ENCODE assay signal across 29 cellular contexts in genomic region chr20:17712708-17713107, GRCh38. TPM values are rescaled to one million over a fixed set of nuclear protein-coding genes. Genes with fewer than 3 reads are reported as not detected.
"Had no signal": no experiment of that assay in that cellular context is flagged by ENCODE, and none has a peak within 500 bp of the region (broad histone marks: within the 10 kb centered on the region; RNA-seq: fewer than 3 reads in every experiment).

No MANE protein-coding gene starts in this region.

- DNase-seq: colonic mucosa; dermis blood vessel endothelial cell; esophagus squamous epithelium; heart left ventricle; hippocampal formation; left colon; left ventricle myocardium superior; mesendoderm; naive thymus-derived CD4-positive, alpha-beta T cell; sigmoid colon; stimulated activated CD4-positive, alpha-beta T cell treated with anti-CD3 and anti-CD28 coated beads, Interleukin-2, amount 100 ng/mL, for 24 hours; stimulated activated CD4-positive, alpha-beta T cell treated with anti-CD3 and anti-CD28 coated beads, Interleukin-4, amount 100 ng/mL, for 4 hours; stimulated activated naive B cell treated with anti-CD40 and anti-IgM and Interleukin-4, amounts not matched to agents 10 μg/mL and 1 μg/mL and 100 μg/mL, for 72 hours; stimulated activated naive CD8-positive, alpha-beta T cell treated with anti-CD3 and anti-CD28 coated beads, Interleukin-15, amount 100 ng/mL, for 72 hours; transverse colon had no signal

- H3K9me3 Mint-ChIP-seq: naive thymus-derived CD4-positive, alpha-beta T cell; stimulated activated naive B cell treated with anti-CD40 and anti-IgM and Interleukin-4, amounts not matched to agents 10 μg/mL and 1 μg/mL and 100 μg/mL, for 72 hours; stimulated activated naive CD8-positive, alpha-beta T cell treated with anti-CD3 and anti-CD28 coated beads, Interleukin-15, amount 100 ng/mL, for 72 hours had no signal

- H3K4me3 ChIP-seq: colonic mucosa, esophagus squamous epithelium, heart left ventricle, lung, sigmoid colon, skin epidermis, testis, transverse colon had no signal

- H3K36me3 Mint-ChIP-seq: naive thymus-derived CD4-positive, alpha-beta T cell; stimulated activated naive B cell treated with anti-CD40 and anti-IgM and Interleukin-4, amounts not matched to agents 10 μg/mL and 1 μg/mL and 100 μg/mL, for 72 hours had no signal

- H3K36me3 ChIP-seq: colonic mucosa, esophagus squamous epithelium, heart left ventricle, neutrophil, sigmoid colon, transverse colon had no signal

- H3K4me1 ChIP-seq: esophagus squamous epithelium had no signal

- H3K27me3 Mint-ChIP-seq: stimulated activated naive CD8-positive, alpha-beta T cell treated with anti-CD3 and anti-CD28 coated beads, Interleukin-15, amount 100 ng/mL, for 72 hours had no signal

- H3K9me3 ChIP-seq: colonic mucosa, esophagus squamous epithelium, heart left ventricle, neutrophil, sigmoid colon, testis, transverse colon had no signal

- FAIRE-seq: frontal cortex had no signal

- H3K27ac ChIP-seq: colonic mucosa, esophagus squamous epithelium, heart left ventricle, neutrophil, sigmoid colon, skin epidermis, testis, transverse colon had no signal

- H3K4me3 Mint-ChIP-seq: naive thymus-derived CD4-positive, alpha-beta T cell; stimulated activated naive B cell treated with anti-CD40 and anti-IgM and Interleukin-4, amounts not matched to agents 10 μg/mL and 1 μg/mL and 100 μg/mL, for 72 hours; stimulated activated naive CD8-positive, alpha-beta T cell treated with anti-CD3 and anti-CD28 coated beads, Interleukin-15, amount 100 ng/mL, for 72 hours had no signal

- H3K27ac Mint-ChIP-seq: naive thymus-derived CD4-positive, alpha-beta T cell; stimulated activated naive B cell treated with anti-CD40 and anti-IgM and Interleukin-4, amounts not matched to agents 10 μg/mL and 1 μg/mL and 100 μg/mL, for 72 hours; stimulated activated naive CD8-positive, alpha-beta T cell treated with anti-CD3 and anti-CD28 coated beads, Interleukin-15, amount 100 ng/mL, for 72 hours had no signal

- H3K27me3 ChIP-seq: colonic mucosa, esophagus squamous epithelium, heart left ventricle, neutrophil, sigmoid colon, testis, transverse colon had no signal

- H3K4me1 Mint-ChIP-seq: stimulated activated naive CD8-positive, alpha-beta T cell treated with anti-CD3 and anti-CD28 coated beads, Interleukin-15, amount 100 ng/mL, for 72 hours had no signal

RNA-seq across cellular contexts. Expression of gene BANF2, which starts 12.9 kb away (rescaled TPM):
- total RNA-seq: colonic mucosa; dermis blood vessel endothelial cell; epithelial cell of proximal tubule; esophagus squamous epithelium; frontal cortex; glomerular endothelial cell; heart left ventricle; kidney epithelial cell; left colon; left ventricle myocardium superior; lung; mononuclear cell; naive thymus-derived CD4-positive, alpha-beta T cell; osteoblast; pulmonary artery endothelial cell; sigmoid colon; subcutaneous adipose tissue; transverse colon; ureter had no signal
- polyA plus RNA-seq: heart left ventricle; lung; naive thymus-derived CD4-positive, alpha-beta T cell; neural cell; sigmoid colon had no signal
